ENCODE assay signal across 19 cellular contexts in the genomic region with DNA sequence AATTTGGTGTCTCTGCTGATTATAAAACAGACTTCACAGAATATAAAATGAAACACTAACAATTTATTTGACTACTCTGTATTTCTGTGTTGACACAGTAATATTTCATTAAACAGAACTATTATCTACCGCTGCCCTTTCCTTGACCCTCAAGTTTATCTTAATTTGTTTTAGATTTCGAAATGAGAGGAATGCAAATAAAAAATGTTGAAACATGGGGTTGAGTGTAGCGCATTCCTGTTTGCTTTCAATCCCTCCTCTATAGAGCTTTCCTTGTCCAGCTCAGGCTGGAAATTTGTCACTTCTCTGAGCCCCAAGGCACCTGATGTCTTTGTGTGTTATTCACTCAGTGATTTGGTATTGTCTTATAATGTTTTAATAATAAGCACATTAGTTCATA.
A peak's percentile ranks its signal among the peaks of the same experiment; 100 is the strongest.
DNase-seq lines count a peak whose midpoint lies in the region; ATAC-seq, FAIRE-seq and TF ChIP-seq lines count a peak whose summit lies in the region.
"Had no signal": no experiment of that assay in that cellular context is flagged by ENCODE, and none has a peak within 500 bp of the region (broad histone marks: within the 10 kb centered on the region; RNA-seq: fewer than 3 reads in every experiment).

No MANE protein-coding gene starts in this region.

- H3K27me3 ChIP-seq in endodermal cell (ENCODE audit: control insufficient read depth, insufficient read depth, low read length, poor library complexity, severe bottlenecking): no peaks in the 10 kb centered on the region
- no peaks in the 10 kb centered on the region for H3K27me3 ChIP-seq in small intestine (ENCODE audit: control insufficient read depth in 2 of 2, insufficient read depth in 2 of 2, low read length in 2 of 2)
- H3K27me3 ChIP-seq: adrenal gland, SJSA1, testis had no signal

- H3K27ac Mint-ChIP-seq in endodermal cell: no peak overlapping the region
- H3K27ac Mint-ChIP-seq: activated CD4-positive, alpha-beta memory T cell treated with anti-CD3 and anti-CD28 coated beads for 36 hours; activated T-cell treated with anti-CD3 and anti-CD28 coated beads, Interleukin-2, amount 50 U/mL, for 72 hours; CD4-positive, CD25-positive, alpha-beta regulatory T cell; naive thymus-derived CD4-positive, alpha-beta T cell had no signal

- H3K9me3 ChIP-seq in endodermal cell (ENCODE audit: control insufficient read depth, low read length) (peaks cover 4% of the 10 kb centered on the region), small intestine (ENCODE audit: control insufficient read depth, low read depth) (no peaks in the 10 kb centered on the region)
- H3K9me3 ChIP-seq: adrenal gland, SJSA1, testis had no signal

- no peak for ATAC-seq in GM19351 (IDR thresholded peaks at IDR 0.05; ENCODE audit: unreplicated experiment)
- ATAC-seq: activated T-cell treated with anti-CD3 and anti-CD28 coated beads, Interleukin-2, amount 50 U/mL, for 72 hours; left colon; naive thymus-derived CD4-positive, alpha-beta T cell had no signal

- no peak overlapping the region for H3K9ac ChIP-seq in endodermal cell (ENCODE audit: extremely low read depth, low read length, poor library complexity, severe bottlenecking)

- H3K36me3 ChIP-seq in endodermal cell (ENCODE audit: control insufficient read depth, insufficient read depth, low read length) (no peaks in the 10 kb centered on the region), small intestine (ENCODE audit: control insufficient read depth in 2 of 2, insufficient read depth in 2 of 2, low read length in 2 of 2) (no peaks in the 10 kb centered on the region)
- H3K36me3 ChIP-seq: adrenal gland, SJSA1 had no signal

- H3K4me1 Mint-ChIP-seq in endodermal cell: no peaks in the 10 kb centered on the region
- H3K4me1 Mint-ChIP-seq: CD4-positive, CD25-positive, alpha-beta regulatory T cell; naive thymus-derived CD4-positive, alpha-beta T cell had no signal

- H3K27ac ChIP-seq in endodermal cell (ENCODE audit: low read depth, low read length): no peak overlapping the region
- H3K27ac ChIP-seq in small intestine (ENCODE audit: low read depth in 1 of 2, low read length in 1 of 2): no peak overlapping the region
- H3K27ac ChIP-seq: adrenal gland, SJSA1, testis had no signal

- DNase-seq in HS-5 (ENCODE audit: low read depth): peak; percentile 15
- DNase-seq in NCI-H460 (ENCODE audit: extremely low read depth, low read depth): peak; percentile 24
- no peak for DNase-seq in endodermal cell
- DNase-seq in small intestine: peak; percentile 20
- DNase-seq in midbrain (lab: John Stamatoyannopoulos, UW): no peak
- DNase-seq in cortex of kidney (lab: John Stamatoyannopoulos, UW): no peak
- DNase-seq: activated CD4-positive, alpha-beta memory T cell treated with anti-CD3 and anti-CD28 coated beads for 36 hours; activated T-cell treated with anti-CD3 and anti-CD28 coated beads, Interleukin-2, amount 50 U/mL, for 72 hours; CD4-positive, CD25-positive, alpha-beta regulatory T cell; GDM1; hippocampal formation; left colon; naive thymus-derived CD4-positive, alpha-beta T cell; NCI-H1436; testis had no signal

- H3K27me3 Mint-ChIP-seq in endodermal cell (ENCODE audit: insufficient read depth): no peaks in the 10 kb centered on the region
- H3K27me3 Mint-ChIP-seq: activated CD4-positive, alpha-beta memory T cell treated with anti-CD3 and anti-CD28 coated beads for 36 hours; CD4-positive, CD25-positive, alpha-beta regulatory T cell; naive thymus-derived CD4-positive, alpha-beta T cell had no signal

- H3K4me1 ChIP-seq in endodermal cell (ENCODE audit: control insufficient read depth, insufficient read depth, low read length) (no peaks in the 10 kb centered on the region), small intestine (ENCODE audit: control insufficient read depth in 2 of 2, insufficient read depth in 1 of 2, low read depth in 1 of 2, low read length in 1 of 2) (no peaks in the 10 kb centered on the region)
- H3K4me1 ChIP-seq: SJSA1, testis had no signal

- H3K4me3 Mint-ChIP-seq in endodermal cell: no peak overlapping the region
- H3K4me3 Mint-ChIP-seq: activated CD4-positive, alpha-beta memory T cell treated with anti-CD3 and anti-CD28 coated beads for 36 hours; activated T-cell treated with anti-CD3 and anti-CD28 coated beads, Interleukin-2, amount 50 U/mL, for 72 hours; CD4-positive, CD25-positive, alpha-beta regulatory T cell; naive thymus-derived CD4-positive, alpha-beta T cell had no signal

- peaks cover 16% of the 10 kb centered on the region for H3K36me3 Mint-ChIP-seq in endodermal cell (ENCODE audit: low read depth)
- H3K36me3 Mint-ChIP-seq: activated CD4-positive, alpha-beta memory T cell treated with anti-CD3 and anti-CD28 coated beads for 36 hours; CD4-positive, CD25-positive, alpha-beta regulatory T cell; naive thymus-derived CD4-positive, alpha-beta T cell had no signal

- no peak for FAIRE-seq in small intestine (lab: Jason Lieb, UNC)
- FAIRE-seq: colon had no signal

- no peak for TF ChIP-seq CTCF in endodermal cell (conservative IDR thresholded peaks at IDR 0.05)

- H3K9me3 Mint-ChIP-seq in endodermal cell: peaks cover 24% of the 10 kb centered on the region

- 88% methylated on average over 3 of the region's 3 CpGs; no CpG with 5 or more reads in 1 of the 2 experiments for WGBS in endodermal cell (ENCODE audit: insufficient coverage in 1 of 2, insufficient read length in 1 of 2), 2 experiments
- 21 to 53% (median 27%) methylated on average over 3 of the region's 3 CpGs for WGBS in small intestine, 3 donors

- peak overlapping the region; percentile 2 for H3K4me3 ChIP-seq in endodermal cell (ENCODE audit: low read length)
- H3K4me3 ChIP-seq in small intestine (ENCODE audit: low read depth in 1 of 2, low read length in 2 of 2): no peak overlapping the region
- H3K4me3 ChIP-seq: adrenal gland, SJSA1, testis had no signal

Comparison
In these comparisons a context has a peak if more than half of its experiments do, and no peak if none do; other contexts are left out.
1. DNase-seq: peak in HS-5 (single experiment), NCI-H460 (single experiment) and small intestine (single experiment); none in endodermal cell (single experiment), midbrain (single experiment) and cortex of kidney (single experiment).